Comparison of ENCODE assay signal across 16 cellular contexts in the genomic region with DNA sequence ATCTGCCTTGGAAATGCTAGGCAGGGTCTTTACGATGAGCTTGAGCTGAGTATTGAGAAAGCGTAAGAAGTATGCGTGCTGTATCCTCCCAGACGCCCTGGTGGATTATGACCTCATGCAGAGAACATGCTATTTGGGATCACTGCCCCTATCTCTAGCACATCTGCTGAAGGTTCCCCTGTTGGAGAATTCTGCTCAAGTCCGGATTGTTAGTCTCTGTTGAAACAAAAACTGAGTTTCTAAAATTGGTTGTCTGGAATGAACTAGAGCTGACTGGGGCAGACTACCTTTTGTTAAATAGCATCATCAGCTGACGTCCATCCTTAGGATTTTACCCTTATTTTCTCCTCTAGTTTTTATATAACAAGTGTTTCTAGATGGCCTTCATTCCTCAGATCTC. TPM values are rescaled to one million over a fixed set of nuclear protein-coding genes. Genes with fewer than 3 reads are reported as not detected.
DNase-seq lines count a peak whose midpoint lies in the region; ATAC-seq and TF ChIP-seq lines count a peak whose summit lies in the region.
"Had no signal": no experiment of that assay in that cellular context is flagged by ENCODE, and none has a peak within 500 bp of the region (broad histone marks: within the 10 kb centered on the region; RNA-seq: fewer than 3 reads in every experiment).

No MANE protein-coding gene starts in this region.

- no peak overlapping the region for H3K4me2 ChIP-seq in mesenchymal stem cell (ENCODE audit: low read length, poor library complexity, severe bottlenecking)
- H3K4me2 ChIP-seq in smooth muscle cell = no peak overlapping the region

- H3K36me3 ChIP-seq in mesenchymal stem cell (ENCODE audit: control insufficient read depth in 1 of 2, insufficient read depth in 2 of 2, low read depth in 1 of 2, low read length in 2 of 2) (peaks cover 0 to 7% of the 10 kb centered on the region in 2 experiments), smooth muscle cell (ENCODE audit: low read depth) (no peaks in the 10 kb centered on the region)
- H3K36me3 ChIP-seq: MG63 had no signal

- H3K36me3 Mint-ChIP-seq in chondrocyte (ENCODE audit: low read depth) = peaks cover 3% of the 10 kb centered on the region

- H2BK5ac ChIP-seq in mesenchymal stem cell (ENCODE audit: low read depth, low read length, poor library complexity, severe bottlenecking) = no peak overlapping the region

- H3K23ac ChIP-seq in mesenchymal stem cell (ENCODE audit: low read length in 2 of 2) = no peak overlapping the region

- H2BK120ac ChIP-seq in mesenchymal stem cell (ENCODE audit: low read depth, low read length) = no peak overlapping the region

- H4K91ac ChIP-seq in mesenchymal stem cell (ENCODE audit: low read length) = no peak overlapping the region

- WGBS in mesenchymal stem cell = 47% methylated on average over 6 of the region's 6 CpGs
- WGBS in smooth muscle cell (ENCODE audit: low lambda C conversion rate) = 25% methylated on average over 6 of the region's 6 CpGs

- no peaks in the 10 kb centered on the region for H3K9me3 ChIP-seq in mesenchymal stem cell (ENCODE audit: control insufficient read depth, low read length)
- H3K9me3 ChIP-seq in smooth muscle cell (replicated peaks; ENCODE audit: low read depth) = no peaks in the 10 kb centered on the region
- H3K9me3 ChIP-seq: body of pancreas, MG63 had no signal

- ATAC-seq in GM21526 (IDR thresholded peaks at IDR 0.05; ENCODE audit: low FRiP score, unreplicated experiment) (no peak), GM18498 (IDR thresholded peaks at IDR 0.05; ENCODE audit: unreplicated experiment) (no peak)
- ATAC-seq: body of pancreas, Panc1 had no signal

- no peak overlapping the region for H2BK15ac ChIP-seq in mesenchymal stem cell (ENCODE audit: low read depth, poor library complexity, severe bottlenecking)

- no peak overlapping the region for H3K4me3 Mint-ChIP-seq in chondrocyte (ENCODE audit: unreplicated experiment)
- H3K4me3 Mint-ChIP-seq: activated B cell treated with CpG ODN at 0.5 μM for 24 hours had no signal

- H3K4me3 ChIP-seq in mesenchymal stem cell (ENCODE audit: insufficient read depth in 1 of 2, low read depth in 1 of 2, low read length in 2 of 2) (no peak overlapping the region), smooth muscle cell (no peak overlapping the region)
- H3K4me3 ChIP-seq: body of pancreas, MG63 had no signal

- H4K20me1 ChIP-seq in smooth muscle cell (ENCODE audit: low read depth) = no peaks in the 10 kb centered on the region

- no peak overlapping the region for H4K8ac ChIP-seq in mesenchymal stem cell (ENCODE audit: low read length)

- TF ChIP-seq CTCF in chondrocyte (IDR thresholded peaks at IDR 0.05) (no peak), smooth muscle cell (IDR thresholded peaks at IDR 0.05; ENCODE audit: borderline replicate concordance, insufficient read depth, poor library complexity, severe bottlenecking) (no peak)

- H3K18ac ChIP-seq in mesenchymal stem cell (ENCODE audit: low read depth in 1 of 2, low read length in 2 of 2) = no peak overlapping the region

- H2AFZ ChIP-seq in mesenchymal stem cell (ENCODE audit: low read depth, low read length) (no peak overlapping the region), smooth muscle cell (ENCODE audit: low read depth) (no peak overlapping the region)

- no peak overlapping the region for H3K4ac ChIP-seq in mesenchymal stem cell (ENCODE audit: low read depth in 1 of 2, low read length in 2 of 2)

- no peaks in the 10 kb centered on the region for H3F3A ChIP-seq in smooth muscle cell (ENCODE audit: low read depth)

- H3K9ac ChIP-seq in mesenchymal stem cell (ENCODE audit: low read length) (peak overlapping the region; percentile 76), smooth muscle cell (ENCODE audit: low read depth) (no peak overlapping the region)

- H2AK5ac ChIP-seq in mesenchymal stem cell (ENCODE audit: low read length, severe bottlenecking) = no peak overlapping the region

- peaks cover 49% of the 10 kb centered on the region for H3K4me1 Mint-ChIP-seq in chondrocyte (ENCODE audit: low read depth)

- peaks cover 22% of the 10 kb centered on the region for H3K79me1 ChIP-seq in mesenchymal stem cell (replicated peaks; ENCODE audit: low read length, poor library complexity, severe bottlenecking)

- H3K27ac Mint-ChIP-seq in chondrocyte (ENCODE audit: unreplicated experiment) = peak overlapping the region; percentile 22
- H3K27ac Mint-ChIP-seq: activated B cell treated with CpG ODN at 0.5 μM for 24 hours had no signal

- no peaks in the 10 kb centered on the region for H3K27me3 Mint-ChIP-seq in chondrocyte (ENCODE audit: low read depth)

- H3K27ac ChIP-seq in mesenchymal stem cell (ENCODE audit: low read length, poor library complexity, severe bottlenecking) (peak overlapping the region; percentile 30), smooth muscle cell (ENCODE audit: low read depth) (peak overlapping the region; percentile 67)
- H3K27ac ChIP-seq: body of pancreas had no signal

- DNase-seq in GM03348 (ENCODE audit: low spot score) = peak; percentile 87
- DNase-seq in chondrocyte (ENCODE audit: low spot score) = no peak
- peak; percentile 60 for DNase-seq in mesenchymal stem cell
- DNase-seq in smooth muscle cell (lab: John Stamatoyannopoulos, UW; ENCODE audit: unreplicated experiment) = no peak
- no peak for DNase-seq in GM19240 (ENCODE audit: insufficient read length, low spot score)
- no peak for DNase-seq in GM19238 (ENCODE audit: insufficient read length, low spot score)
- DNase-seq: activated B cell treated with CpG ODN at 0.5 μM for 24 hours; activated effector memory CD4-positive, alpha-beta T cell treated with anti-CD3 and anti-CD28 coated beads, Interleukin-2, amount 50 U/mL, for 16 hours; MG63; NCI-H2081 treated with DMSO at 0.1 percent for 48 hours; NCI-H748 treated with DMSO at 0.1 percent for 48 hours; T-helper 1 cell had no signal

- H3K79me2 ChIP-seq in smooth muscle cell (ENCODE audit: low read depth) = no peaks in the 10 kb centered on the region

- H3K14ac ChIP-seq in mesenchymal stem cell (ENCODE audit: low read length in 2 of 2) = no peak overlapping the region

- no peaks in the 10 kb centered on the region for H3K9me3 Mint-ChIP-seq in chondrocyte (ENCODE audit: low read depth)
- H3K9me3 Mint-ChIP-seq: activated B cell treated with CpG ODN at 0.5 μM for 24 hours had no signal

- H3K4me1 ChIP-seq in mesenchymal stem cell (ENCODE audit: control insufficient read depth, insufficient read depth, low read depth, low read length) = peaks cover 12% of the 10 kb centered on the region
- no peaks in the 10 kb centered on the region for H3K4me1 ChIP-seq in smooth muscle cell (ENCODE audit: low read depth)
- H3K4me1 ChIP-seq: body of pancreas had no signal

- H2BK12ac ChIP-seq in mesenchymal stem cell (ENCODE audit: low read length in 2 of 2) = no peak overlapping the region

- H3K27me3 ChIP-seq in mesenchymal stem cell (ENCODE audit: control insufficient read depth in 1 of 2, insufficient read depth in 1 of 2, low read length in 2 of 2) (peaks cover 0 to 23% of the 10 kb centered on the region in 2 experiments), smooth muscle cell (ENCODE audit: low read depth) (peaks cover 29% of the 10 kb centered on the region)
- H3K27me3 ChIP-seq: body of pancreas had no signal

RNA-seq across cellular contexts. Expression of gene FHDC1, which starts 7.5 kb away (rescaled TPM):
- 4.2 to 8.9 TPM (median 4.4 TPM) in 3 replicates for total RNA-seq in chondrocyte
- polyA plus RNA-seq in mesenchymal stem cell (2013, experiment 1 of 2) = 0.12 TPM
- 0.14 TPM for polyA plus RNA-seq in mesenchymal stem cell (2013, experiment 2 of 2)
- 2.0 and 3.0 TPM in 2 replicates for total RNA-seq in smooth muscle cell
- polyA plus RNA-seq in smooth muscle cell = 0.49 and 1.3 TPM in 2 replicates

Comparison
In these comparisons a context has a peak if more than half of its experiments do, and no peak if none do; other contexts are left out.
1. DNase-seq: peak in GM03348 (single experiment) and mesenchymal stem cell (single experiment); none in chondrocyte (single experiment), smooth muscle cell (single experiment), GM19240 (single experiment) and GM19238 (single experiment).